Comparison of ENCODE assay signal across 10 cellular contexts in the genomic region with DNA sequence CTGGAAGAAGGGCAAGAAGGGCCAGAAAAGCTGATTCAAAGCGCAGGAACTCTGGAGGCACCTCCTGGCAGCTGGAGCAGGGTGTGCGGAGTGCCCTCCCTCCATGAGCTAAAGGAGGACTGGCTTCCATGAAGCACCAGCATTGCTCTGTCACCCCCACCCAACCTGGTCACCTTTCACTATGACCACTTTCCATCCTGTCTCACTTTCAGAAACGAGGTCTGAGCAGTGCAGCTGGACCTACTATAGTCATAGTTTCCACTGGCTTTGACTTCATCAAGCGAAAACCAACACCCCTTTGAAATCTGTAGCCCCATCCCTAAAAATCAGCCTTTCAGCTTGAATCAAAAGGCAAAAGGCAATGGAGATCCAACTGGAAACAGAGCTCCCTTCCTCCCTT.
DNase-seq lines count a peak whose midpoint lies in the region; ATAC-seq, FAIRE-seq and TF ChIP-seq lines count a peak whose summit lies in the region.
"Had no signal": no experiment of that assay in that cellular context is flagged by ENCODE, and none has a peak within 500 bp of the region (broad histone marks: within the 10 kb centered on the region; RNA-seq: fewer than 3 reads in every experiment).

No MANE protein-coding gene starts in this region.

- H3K9ac ChIP-seq in Loucy (ENCODE audit: low read depth, low read length, poor library complexity, severe bottlenecking) = no peak overlapping the region

- no peak overlapping the region for H3K4me3 ChIP-seq in Loucy (ENCODE audit: low read length, poor library complexity, severe bottlenecking)
- H3K4me3 ChIP-seq in thyroid gland (replicated peaks in 1 of 3) = no peak overlapping the region

- no peak overlapping the region for H3K27ac ChIP-seq in thyroid gland

- H3K9me3 ChIP-seq in Loucy (ENCODE audit: insufficient read depth, low read depth, low read length) = no peaks in the 10 kb centered on the region
- no peaks in the 10 kb centered on the region for H3K9me3 ChIP-seq in thyroid gland

- TF ChIP-seq POLR2A in thyroid gland (IDR thresholded peaks at IDR 0.05) = no peak
- no peak for TF ChIP-seq POLR2A in H54 (IDR thresholded peaks at IDR 0.05; ENCODE audit: low read depth, low read length)

- H3K79me2 ChIP-seq in Loucy (ENCODE audit: insufficient read depth, low read length) = no peaks in the 10 kb centered on the region

- no peaks in the 10 kb centered on the region for H4K20me1 ChIP-seq in Loucy (ENCODE audit: insufficient read depth, low read length, poor library complexity, severe bottlenecking)

- 80 to 92% methylated on average over 4 of the region's 4 CpGs for WGBS in thyroid gland, 2 donors

- DNase-seq in GM13976 (ENCODE audit: low spot score) (peak; percentile 81), GM19240 (ENCODE audit: insufficient read length, low spot score) (peak; percentile 46), ACHN (no peak), thyroid gland (no peak), H54 (ENCODE audit: insufficient read length, low spot score) (no peak), cerebellar cortex (ENCODE audit: low spot score) (no peak)
- DNase-seq: HCEC 1CT, NCI-H1105 had no signal

- no peaks in the 10 kb centered on the region for H3K27me3 ChIP-seq in Loucy (ENCODE audit: insufficient read depth, low read length, poor library complexity, severe bottlenecking)
- H3K27me3 ChIP-seq in thyroid gland = no peaks in the 10 kb centered on the region

- FAIRE-seq in H54 (lab: Jason Lieb, UNC) = no peak

- no peaks in the 10 kb centered on the region for H3F3A ChIP-seq in Loucy (ENCODE audit: low read depth)

- intact Hi-C loops in thyroid gland (cut with DNase I) = no loop called here

- H3K4me1 ChIP-seq in Loucy (ENCODE audit: insufficient read depth, low read length, poor library complexity, severe bottlenecking) = peaks cover 40% of the 10 kb centered on the region
- H3K4me1 ChIP-seq in thyroid gland = peaks cover 0 to 6% of the 10 kb centered on the region in 2 donors

- H3K9me2 ChIP-seq in Loucy (replicated peaks; ENCODE audit: low read depth, low read length) = no peaks in the 10 kb centered on the region

- in situ Hi-C loops in GM13976 (cut with MboI; ENCODE audit: low sequenced_read_pairs, unreplicated experiment) (no loop called here), ACHN (cut with HindIII; ENCODE audit: low pct_ligation_motif_present, low pct_unique_long_range_greater_than_20kb, low sequenced_read_pairs) (no loop called here)

- no peak overlapping the region for H2AFZ ChIP-seq in Loucy (ENCODE audit: low read length)

- TF ChIP-seq CTCF in GM13976 (IDR thresholded peaks at IDR 0.05; ENCODE audit: borderline replicate concordance, control extremely low read depth, extremely low read depth, insufficient read depth, missing control alignments) (no peak), Loucy (conservative IDR thresholded peaks at IDR 0.05; ENCODE audit: low read length) (no peak), thyroid gland (IDR thresholded peaks at IDR 0.05) (no peak)

- ATAC-seq in HG02870 (IDR thresholded peaks at IDR 0.05; ENCODE audit: unreplicated experiment) = peak; percentile 96

- H3K4me2 ChIP-seq in Loucy (ENCODE audit: low read depth, low read length, poor library complexity, severe bottlenecking) = peak overlapping the region; percentile 53

- H3K36me3 ChIP-seq in Loucy (ENCODE audit: insufficient read depth, low read length) = no peaks in the 10 kb centered on the region
- H3K36me3 ChIP-seq in thyroid gland = no peaks in the 10 kb centered on the region

Comparison
In these comparisons a context has a peak if more than half of its experiments do, and no peak if none do; other contexts are left out.
1. DNase-seq: peak in GM13976 (single experiment) and GM19240 (single experiment); none in ACHN (single experiment), thyroid gland (0 of 2), H54 (single experiment) and cerebellar cortex (single experiment).